24 cellular contexts compared by ENCODE assay signal in the genomic region with DNA sequence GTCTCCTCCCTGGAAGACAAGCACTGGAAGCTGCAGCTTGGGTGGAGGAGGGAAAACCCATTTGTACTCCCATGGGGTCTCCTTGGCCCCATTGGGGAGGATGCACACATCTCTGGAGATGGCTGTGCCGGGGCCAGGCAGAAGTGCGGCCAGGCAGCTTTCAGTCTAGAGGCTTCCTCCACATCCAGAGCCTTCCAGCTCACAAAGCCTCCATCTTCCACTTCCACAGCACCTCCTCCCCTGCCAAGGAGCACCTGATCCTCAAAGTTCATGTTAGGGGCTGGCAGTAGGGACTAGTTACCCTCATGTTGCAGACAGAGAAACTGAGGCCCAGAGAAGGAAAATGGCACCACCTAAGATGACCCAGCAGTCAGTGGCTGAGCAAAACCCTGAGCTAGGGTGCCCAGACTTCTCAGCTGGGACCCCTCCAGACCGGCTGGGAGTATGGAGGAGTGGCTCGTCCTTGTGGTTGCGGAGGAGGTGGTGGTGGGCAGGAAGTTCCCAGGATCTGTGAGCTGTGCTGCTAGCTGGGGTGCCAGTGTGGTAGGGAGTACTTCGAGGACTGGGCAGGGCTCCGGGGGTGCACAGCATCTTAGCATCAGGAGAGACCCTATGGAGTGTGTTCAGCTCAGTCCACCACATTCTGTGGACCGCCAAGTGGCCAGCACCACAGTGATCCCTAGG. TPM values are rescaled to one million over a fixed set of nuclear protein-coding genes. Genes with fewer than 3 reads are reported as not detected.
"Had no signal": no experiment of that assay in that cellular context is flagged by ENCODE, and none has a peak within 500 bp of the region (broad histone marks: within the 10 kb centered on the region; RNA-seq: fewer than 3 reads in every experiment).

No MANE protein-coding gene starts in this region.

- H3K4me3 ChIP-seq: adrenal gland, ascending aorta, left lung, lung, right lobe of liver, smooth muscle cell had no signal

- H3K4me1 Mint-ChIP-seq: naive thymus-derived CD4-positive, alpha-beta T cell had no signal

- H3K27ac ChIP-seq: adrenal gland, ascending aorta, brain microvascular endothelial cell, left lung, parathyroid adenoma, right lobe of liver had no signal

- H3K79me2 ChIP-seq: parathyroid adenoma had no signal

- H3K9me3 ChIP-seq: adrenal gland, ascending aorta, left lung, right lobe of liver had no signal

- DNase-seq: activated CD4-positive, alpha-beta T cell treated with anti-CD3 and anti-CD28 coated beads for 1 hour; activated CD4-positive, alpha-beta T cell treated with anti-CD3 and anti-CD28 coated beads, Interleukin-2, amount 50 U/mL, for 1 hour; activated CD8-positive, alpha-beta T cell treated with anti-CD3 and anti-CD28 coated beads, Interleukin-2, amount 10 ng/mL, durations not matched to agents 7 days and 5 days; activated naive CD4-positive, alpha-beta T cell; brain microvascular endothelial cell; central memory CD4-positive, alpha-beta T cell; effector memory CD4-positive, alpha-beta T cell; foreskin melanocyte; left lung; naive thymus-derived CD4-positive, alpha-beta T cell; stimulated activated CD4-positive, alpha-beta T cell treated with anti-CD3 and anti-CD28 coated beads, Interleukin-4, amount 100 ng/mL, for 1 hour; stimulated activated naive CD4-positive, alpha-beta T cell had no signal

- H3K4me1 ChIP-seq: adrenal gland, ascending aorta, left lung, parathyroid adenoma, right lobe of liver had no signal

- H3K27ac Mint-ChIP-seq: activated CD8-positive, alpha-beta T cell treated with anti-CD3 and anti-CD28 coated beads, Interleukin-2, amount 10 ng/mL, durations not matched to agents 7 days and 5 days; activated naive CD8-positive, alpha-beta T cell; activated T-helper 1 cell treated with anti-CD3 and anti-CD28 coated beads, Interleukin-12 subunit alpha, Interleukin-12 subunit beta, Interleukin-2, Interleukin-4 antibody, amounts not matched to agents 30 ng/mL and 10 ng/mL and 1 ng/mL, durations not matched to agents 14 hours and 24 hours and 36 hours; naive thymus-derived CD4-positive, alpha-beta T cell had no signal

- H3K36me3 ChIP-seq: adrenal gland, ascending aorta, brain microvascular endothelial cell, left lung, right lobe of liver had no signal

- ATAC-seq: activated CD8-positive, alpha-beta T cell treated with anti-CD3 and anti-CD28 coated beads, Interleukin-2, amount 10 ng/mL, durations not matched to agents 7 days and 5 days; esophagus mucosa; left lung; naive thymus-derived CD4-positive, alpha-beta T cell; right lobe of liver had no signal

- H3K36me3 Mint-ChIP-seq: activated naive CD8-positive, alpha-beta T cell; naive thymus-derived CD4-positive, alpha-beta T cell had no signal

- H3K27me3 ChIP-seq: adrenal gland, ascending aorta, brain microvascular endothelial cell, right lobe of liver had no signal

- H3K4me3 Mint-ChIP-seq: activated CD8-positive, alpha-beta T cell treated with anti-CD3 and anti-CD28 coated beads, Interleukin-2, amount 10 ng/mL, durations not matched to agents 7 days and 5 days; activated naive CD8-positive, alpha-beta T cell; activated T-helper 1 cell treated with anti-CD3 and anti-CD28 coated beads, Interleukin-12 subunit alpha, Interleukin-12 subunit beta, Interleukin-2, Interleukin-4 antibody, amounts not matched to agents 30 ng/mL and 10 ng/mL and 1 ng/mL, durations not matched to agents 14 hours and 24 hours and 36 hours; naive thymus-derived CD4-positive, alpha-beta T cell had no signal

- H2AFZ ChIP-seq: parathyroid adenoma had no signal

- H3K9me3 Mint-ChIP-seq: activated T-helper 1 cell treated with anti-CD3 and anti-CD28 coated beads, Interleukin-12 subunit alpha, Interleukin-12 subunit beta, Interleukin-2, Interleukin-4 antibody, amounts not matched to agents 30 ng/mL and 10 ng/mL and 1 ng/mL, durations not matched to agents 14 hours and 24 hours and 36 hours had no signal

- H3K4me2 ChIP-seq: smooth muscle cell had no signal

- H3K9ac ChIP-seq: parathyroid adenoma had no signal

RNA-seq across cellular contexts. Expression of gene ADCYAP1R1, which starts 44.2 kb away (rescaled TPM):
- total RNA-seq: activated CD8-positive, alpha-beta T cell treated with anti-CD3 and anti-CD28 coated beads, Interleukin-2, amount 10 ng/mL, durations not matched to agents 7 days and 5 days; activated T-helper 1 cell treated with anti-CD3 and anti-CD28 coated beads, Interleukin-12 subunit alpha, Interleukin-12 subunit beta, Interleukin-2, Interleukin-4 antibody, amounts not matched to agents 30 ng/mL and 10 ng/mL and 1 ng/mL, durations not matched to agents 14 hours and 24 hours and 36 hours; endothelial cell of umbilical vein; kidney epithelial cell; naive thymus-derived CD4-positive, alpha-beta T cell; smooth muscle cell; T-helper 2 cell treated with Interferon-gamma antibody and Interleukin-4, amounts not matched to agents 100 ng/mL and 5 ng/mL, for 36 hours had no signal
- polyA plus RNA-seq: naive thymus-derived CD4-positive, alpha-beta T cell; smooth muscle cell had no signal
